1 cellular context compared by ENCODE assay signal in genomic region chr16:30893744-30894539, GRCh38.
TF ChIP-seq lines count a peak whose summit lies in the region.

Gene BCL7C (minus strand): TSS chr16:30894077. CDS start chr16:30893944, 133 bp downstream.

TF ChIP-seq in HepG2, 621 proteins besides CTCF, POLR2A, EP300 and RAD21 (continued from another document and continues in another):
- TF ChIP-seq ZNF282 (IDR thresholded peaks at IDR 0.05; ENCODE audit: partially characterized antibody) (no peak), ZNF292 (CRISPR knock-in tag; IDR thresholded peaks at IDR 0.05; ENCODE audit: borderline replicate concordance, low read depth) (0 out of 2 replicates have a peak, but pooled peaks have one; percentile 54), ZNF17 (CRISPR knock-in tag; IDR thresholded peaks at IDR 0.05) (no peak), KLF11 (CRISPR knock-in tag; IDR thresholded peaks at IDR 0.05) (peak; percentile 91; the same call in 1 of the 2 replicates), ZNF891 (CRISPR knock-in tag; IDR thresholded peaks at IDR 0.05) (peak; percentile 57), CCAR2 (optimal IDR thresholded peaks at IDR 0.05; ENCODE audit: low read depth, low read length) (no peak), TCF7 (IDR thresholded peaks at IDR 0.05; ENCODE audit: low read depth) (no peak), MTA3 (CRISPR knock-in tag; IDR thresholded peaks at IDR 0.05) (0 out of 2 replicates have a peak, but pooled peaks have one; percentile 52), SNAPC2 (CRISPR knock-in tag; IDR thresholded peaks at IDR 0.05) (no peak), ATF7-NPFF (CRISPR knock-in tag; IDR thresholded peaks at IDR 0.05; ENCODE audit: low read depth) (peak; percentile 97), TEAD2 (CRISPR knock-in tag; IDR thresholded peaks at IDR 0.05) (peak; percentile 98), ZUFSP (CRISPR knock-in tag; IDR thresholded peaks at IDR 0.05; ENCODE audit: borderline replicate concordance) (no peak), ZNF251 (CRISPR knock-in tag; IDR thresholded peaks at IDR 0.05) (peak; percentile 83; the same call in 1 of the 2 replicates), BCL3 (CRISPR knock-in tag; IDR thresholded peaks at IDR 0.05) (peak; percentile 65; the same call in 1 of the 2 replicates), BCL6 (CRISPR knock-in tag; IDR thresholded peaks at IDR 0.05) (peak; percentile 68; the same call in 1 of the 2 replicates), ZNF883 (CRISPR knock-in tag; IDR thresholded peaks at IDR 0.05; ENCODE audit: not compliant biosample characterization) (peak; percentile 87), ATAD3A (CRISPR knock-in tag; IDR thresholded peaks at IDR 0.05) (no peak), ZNF431 (CRISPR knock-in tag; IDR thresholded peaks at IDR 0.05; ENCODE audit: borderline replicate concordance, low read depth) (peak; percentile 97), RCOR2 (CRISPR knock-in tag; IDR thresholded peaks at IDR 0.05) (peak; percentile 63; the same call in 1 of the 2 replicates), BORCS8-MEF2B (CRISPR knock-in tag; IDR thresholded peaks at IDR 0.05) (peak; percentile 97), FOXK1 (CRISPR knock-in tag; IDR thresholded peaks at IDR 0.05; ENCODE audit: borderline replicate concordance, low read depth) (peak; percentile 55; the same call in 1 of the 2 replicates), SNAI1 (CRISPR knock-in tag; IDR thresholded peaks at IDR 0.05; ENCODE audit: borderline replicate concordance) (0 out of 2 replicates have a peak, but pooled peaks have one; percentile 85), ZNF331 (CRISPR knock-in tag; IDR thresholded peaks at IDR 0.05) (peak; percentile 86), ZNF274 (CRISPR knock-in tag; IDR thresholded peaks at IDR 0.05) (peak; percentile 97), ETV6 (CRISPR knock-in tag; conservative IDR thresholded peaks at IDR 0.05) (peak; percentile 86; the same call in 1 of the 2 replicates), YEATS2 (CRISPR knock-in tag; IDR thresholded peaks at IDR 0.05; ENCODE audit: borderline replicate concordance) (peak; percentile 90), ARNTL (CRISPR knock-in tag; IDR thresholded peaks at IDR 0.05) (peak; percentile 82), NFIB (CRISPR knock-in tag; IDR thresholded peaks at IDR 0.05; ENCODE audit: borderline replicate concordance) (peak; percentile 97), FOXJ3 (CRISPR knock-in tag; IDR thresholded peaks at IDR 0.05; ENCODE audit: borderline replicate concordance) (no peak), SAFB2 (CRISPR knock-in tag; IDR thresholded peaks at IDR 0.05; ENCODE audit: borderline replicate concordance, low read depth) (peak; percentile 87), NR3C1 (CRISPR knock-in tag; IDR thresholded peaks at IDR 0.05) (no peak), THAP8 (CRISPR knock-in tag; IDR thresholded peaks at IDR 0.05; ENCODE audit: borderline replicate concordance) (no peak), TBP (CRISPR knock-in tag; IDR thresholded peaks at IDR 0.05) (no peak), ZNF432 (CRISPR knock-in tag; IDR thresholded peaks at IDR 0.05; ENCODE audit: borderline replicate concordance) (peak; percentile 93), ZBTB39 (CRISPR knock-in tag; IDR thresholded peaks at IDR 0.05) (peak; percentile 70; the same call in 1 of the 2 replicates), ZNF354B (CRISPR knock-in tag; IDR thresholded peaks at IDR 0.05) (no peak), SYNCRIP (IDR thresholded peaks at IDR 0.05; ENCODE audit: insufficient read depth, low read depth, low read length) (no peak), HDAC6 (IDR thresholded peaks at IDR 0.05; ENCODE audit: low read depth, low read length) (no peak), ZNF18 (CRISPR knock-in tag; IDR thresholded peaks at IDR 0.05; ENCODE audit: insufficient replicate concordance) (no peak), NR2F6 (IDR thresholded peaks at IDR 0.05) (no peak), NR2F6 (CRISPR knock-in tag; IDR thresholded peaks at IDR 0.05) (peak; percentile 63), ZNF510 (CRISPR knock-in tag; IDR thresholded peaks at IDR 0.05; ENCODE audit: low read depth) (peak; percentile 95), RNF2 (conservative IDR thresholded peaks at IDR 0.05; ENCODE audit: low read depth) (peak; percentile 99), ZNF773 (CRISPR knock-in tag; IDR thresholded peaks at IDR 0.05; ENCODE audit: borderline replicate concordance) (peak; percentile 99)
- TF ChIP-seq, protein P1, sequence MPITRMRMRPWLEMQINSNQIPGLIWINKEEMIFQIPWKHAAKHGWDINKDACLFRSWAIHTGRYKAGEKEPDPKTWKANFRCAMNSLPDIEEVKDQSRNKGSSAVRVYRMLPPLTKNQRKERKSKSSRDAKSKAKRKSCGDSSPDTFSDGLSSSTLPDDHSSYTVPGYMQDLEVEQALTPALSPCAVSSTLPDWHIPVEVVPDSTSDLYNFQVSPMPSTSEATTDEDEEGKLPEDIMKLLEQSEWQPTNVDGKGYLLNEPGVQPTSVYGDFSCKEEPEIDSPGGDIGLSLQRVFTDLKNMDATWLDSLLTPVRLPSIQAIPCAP (CRISPR knock-in tag; IDR thresholded peaks at IDR 0.05; ENCODE audit: low read depth) = peak; percentile 91; the same call in 1 of the 2 replicates
- TF ChIP-seq, protein P2, sequence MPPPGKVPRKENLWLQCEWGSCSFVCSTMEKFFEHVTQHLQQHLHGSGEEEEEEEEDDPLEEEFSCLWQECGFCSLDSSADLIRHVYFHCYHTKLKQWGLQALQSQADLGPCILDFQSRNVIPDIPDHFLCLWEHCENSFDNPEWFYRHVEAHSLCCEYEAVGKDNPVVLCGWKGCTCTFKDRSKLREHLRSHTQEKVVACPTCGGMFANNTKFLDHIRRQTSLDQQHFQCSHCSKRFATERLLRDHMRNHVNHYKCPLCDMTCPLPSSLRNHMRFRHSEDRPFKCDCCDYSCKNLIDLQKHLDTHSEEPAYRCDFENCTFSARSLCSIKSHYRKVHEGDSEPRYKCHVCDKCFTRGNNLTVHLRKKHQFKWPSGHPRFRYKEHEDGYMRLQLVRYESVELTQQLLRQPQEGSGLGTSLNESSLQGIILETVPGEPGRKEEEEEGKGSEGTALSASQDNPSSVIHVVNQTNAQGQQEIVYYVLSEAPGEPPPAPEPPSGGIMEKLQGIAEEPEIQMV (CRISPR knock-in tag; IDR thresholded peaks at IDR 0.05; ENCODE audit: low read depth) = peak; percentile 95
- TF ChIP-seq, protein P3, sequence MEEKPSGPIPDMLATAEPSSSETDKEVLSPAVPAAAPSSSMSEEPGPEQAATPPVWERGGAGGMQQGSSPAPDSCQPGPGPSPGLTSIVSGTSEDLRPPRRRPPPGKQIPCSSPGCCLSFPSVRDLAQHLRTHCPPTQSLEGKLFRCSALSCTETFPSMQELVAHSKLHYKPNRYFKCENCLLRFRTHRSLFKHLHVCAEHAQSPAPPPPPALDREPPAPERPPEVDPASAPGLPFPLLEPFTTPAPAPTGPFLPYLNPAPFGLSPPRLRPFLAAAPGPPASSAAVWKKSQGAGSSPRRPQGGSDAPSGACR (CRISPR knock-in tag; IDR thresholded peaks at IDR 0.05) = peak; percentile 65; the same call in 1 of the 2 replicates
- TF ChIP-seq, protein P4, sequence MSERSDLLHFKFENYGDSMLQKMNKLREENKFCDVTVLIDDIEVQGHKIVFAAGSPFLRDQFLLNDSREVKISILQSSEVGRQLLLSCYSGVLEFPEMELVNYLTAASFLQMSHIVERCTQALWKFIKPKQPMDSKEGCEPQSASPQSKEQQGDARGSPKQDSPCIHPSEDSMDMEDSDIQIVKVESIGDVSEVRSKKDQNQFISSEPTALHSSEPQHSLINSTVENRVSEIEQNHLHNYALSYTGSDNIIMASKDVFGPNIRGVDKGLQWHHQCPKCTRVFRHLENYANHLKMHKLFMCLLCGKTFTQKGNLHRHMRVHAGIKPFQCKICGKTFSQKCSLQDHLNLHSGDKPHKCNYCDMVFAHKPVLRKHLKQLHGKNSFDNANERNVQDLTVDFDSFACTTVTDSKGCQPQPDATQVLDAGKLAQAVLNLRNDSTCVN (CRISPR knock-in tag; IDR thresholded peaks at IDR 0.05; ENCODE audit: borderline replicate concordance) = peak; percentile 82
- TF ChIP-seq, protein P5, sequence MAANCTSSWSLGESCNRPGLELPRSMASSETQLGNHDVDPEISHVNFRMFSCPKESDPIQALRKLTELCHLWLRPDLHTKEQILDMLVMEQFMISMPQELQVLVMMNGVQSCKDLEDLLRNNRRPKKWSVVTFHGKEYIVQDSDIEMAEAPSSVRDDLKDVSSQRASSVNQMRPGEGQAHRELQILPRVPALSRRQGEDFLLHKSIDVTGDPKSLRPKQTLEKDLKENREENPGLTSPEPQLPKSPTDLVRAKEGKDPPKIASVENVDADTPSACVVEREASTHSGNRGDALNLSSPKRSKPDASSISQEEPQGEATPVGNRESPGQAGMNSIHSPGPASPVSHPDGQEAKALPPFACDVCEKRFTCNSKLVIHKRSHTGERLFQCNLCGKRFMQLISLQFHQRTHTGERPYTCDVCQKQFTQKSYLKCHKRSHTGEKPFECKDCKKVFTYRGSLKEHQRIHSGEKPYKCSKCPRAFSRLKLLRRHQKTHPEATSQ (CRISPR knock-in tag; IDR thresholded peaks at IDR 0.05; ENCODE audit: borderline replicate concordance) = no peak; the same call in 1 of the 2 replicates
- TF ChIP-seq, protein P6, sequence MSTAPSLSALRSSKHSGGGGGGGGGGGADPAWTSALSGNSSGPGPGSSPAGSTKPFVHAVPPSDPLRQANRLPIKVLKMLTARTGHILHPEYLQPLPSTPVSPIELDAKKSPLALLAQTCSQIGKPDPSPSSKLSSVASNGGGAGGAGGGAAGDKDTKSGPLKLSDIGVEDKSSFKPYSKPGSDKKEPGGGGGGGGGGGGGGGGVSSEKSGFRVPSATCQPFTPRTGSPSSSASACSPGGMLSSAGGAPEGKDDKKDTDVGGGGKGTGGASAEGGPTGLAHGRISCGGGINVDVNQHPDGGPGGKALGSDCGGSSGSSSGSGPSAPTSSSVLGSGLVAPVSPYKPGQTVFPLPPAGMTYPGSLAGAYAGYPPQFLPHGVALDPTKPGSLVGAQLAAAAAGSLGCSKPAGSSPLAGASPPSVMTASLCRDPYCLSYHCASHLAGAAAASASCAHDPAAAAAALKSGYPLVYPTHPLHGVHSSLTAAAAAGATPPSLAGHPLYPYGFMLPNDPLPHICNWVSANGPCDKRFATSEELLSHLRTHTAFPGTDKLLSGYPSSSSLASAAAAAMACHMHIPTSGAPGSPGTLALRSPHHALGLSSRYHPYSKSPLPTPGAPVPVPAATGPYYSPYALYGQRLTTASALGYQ (CRISPR knock-in tag; IDR thresholded peaks at IDR 0.05) = no peak
- TF ChIP-seq, protein P7, sequence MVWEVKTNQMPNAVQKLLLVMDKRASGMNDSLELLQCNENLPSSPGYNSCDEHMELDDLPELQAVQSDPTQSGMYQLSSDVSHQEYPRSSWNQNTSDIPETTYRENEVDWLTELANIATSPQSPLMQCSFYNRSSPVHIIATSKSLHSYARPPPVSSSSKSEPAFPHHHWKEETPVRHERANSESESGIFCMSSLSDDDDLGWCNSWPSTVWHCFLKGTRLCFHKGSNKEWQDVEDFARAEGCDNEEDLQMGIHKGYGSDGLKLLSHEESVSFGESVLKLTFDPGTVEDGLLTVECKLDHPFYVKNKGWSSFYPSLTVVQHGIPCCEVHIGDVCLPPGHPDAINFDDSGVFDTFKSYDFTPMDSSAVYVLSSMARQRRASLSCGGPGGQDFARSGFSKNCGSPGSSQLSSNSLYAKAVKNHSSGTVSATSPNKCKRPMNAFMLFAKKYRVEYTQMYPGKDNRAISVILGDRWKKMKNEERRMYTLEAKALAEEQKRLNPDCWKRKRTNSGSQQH (CRISPR knock-in tag; IDR thresholded peaks at IDR 0.05; ENCODE audit: low read depth) = peak; percentile 91
